In genomic region chr7:88396948-88397322, GRCh38 we compare ENCODE assay signal across 11 cellular contexts.
A peak's percentile ranks its signal among the peaks of the same experiment; 100 is the strongest.
DNase-seq lines count a peak whose midpoint lies in the region; ATAC-seq and TF ChIP-seq lines count a peak whose summit lies in the region.
"Had no signal": no experiment of that assay in that cellular context is flagged by ENCODE, and none has a peak within 500 bp of the region (broad histone marks: within the 10 kb centered on the region; RNA-seq: fewer than 3 reads in every experiment).

No MANE protein-coding gene starts in this region.

- ATAC-seq in GM18868 (IDR thresholded peaks at IDR 0.05; ENCODE audit: unreplicated experiment) (peak; percentile 48), GM21528 (IDR thresholded peaks at IDR 0.05; ENCODE audit: low FRiP score, unreplicated experiment) (peak; percentile 29), HG03066 (IDR thresholded peaks at IDR 0.05; ENCODE audit: low read depth, unreplicated experiment) (peak; percentile 23)
- ATAC-seq in activated naive CD8-positive, alpha-beta T cell treated with anti-CD3 and anti-CD28 coated beads, Interleukin-2, amount 50 U/mL, for 24 hours = peak; percentile 45

- peaks cover 2% of the 10 kb centered on the region for H3K27me3 Mint-ChIP-seq in activated naive CD8-positive, alpha-beta T cell treated with anti-CD3 and anti-CD28 coated beads, Interleukin-2, amount 50 U/mL, for 24 hours

- no peaks in the 10 kb centered on the region for H3K9me3 Mint-ChIP-seq in activated naive CD8-positive, alpha-beta T cell treated with anti-CD3 and anti-CD28 coated beads, Interleukin-2, amount 50 U/mL, for 24 hours

- peaks cover 13% of the 10 kb centered on the region for H3K4me1 Mint-ChIP-seq in activated naive CD8-positive, alpha-beta T cell treated with anti-CD3 and anti-CD28 coated beads, Interleukin-2, amount 50 U/mL, for 24 hours

- no peak overlapping the region for H3K4me3 Mint-ChIP-seq in activated naive CD8-positive, alpha-beta T cell treated with anti-CD3 and anti-CD28 coated beads, Interleukin-2, amount 50 U/mL, for 24 hours

- DNase-seq in activated naive CD8-positive, alpha-beta T cell treated with anti-CD3 and anti-CD28 coated beads, Interleukin-2, amount 50 U/mL, for 24 hours = no peak
- DNase-seq in germinal center (ENCODE audit: low spot score) = no peak
- no peak for DNase-seq in HCEC 1CT
- DNase-seq in NCI-H1694 treated with DMSO at 0.1 percent for 48 hours (lab: John Stamatoyannopoulos, UW) = no peak
- no peak for DNase-seq in GM20000 (ENCODE audit: low spot score)
- DNase-seq: C1 segment of cervical spinal cord, NCI-H510A treated with DMSO at 0.1 percent for 48 hours, SHP77 had no signal

- no peaks in the 10 kb centered on the region for H3K36me3 Mint-ChIP-seq in activated naive CD8-positive, alpha-beta T cell treated with anti-CD3 and anti-CD28 coated beads, Interleukin-2, amount 50 U/mL, for 24 hours (ENCODE audit: low read depth)

- TF ChIP-seq CTCF in GM20000 (IDR thresholded peaks at IDR 0.05; ENCODE audit: extremely low read depth, missing control alignments) = no peak

- no peak overlapping the region for H3K27ac Mint-ChIP-seq in activated naive CD8-positive, alpha-beta T cell treated with anti-CD3 and anti-CD28 coated beads, Interleukin-2, amount 50 U/mL, for 24 hours
